ENCODE assay signal across 34 cellular contexts in the genomic region with DNA sequence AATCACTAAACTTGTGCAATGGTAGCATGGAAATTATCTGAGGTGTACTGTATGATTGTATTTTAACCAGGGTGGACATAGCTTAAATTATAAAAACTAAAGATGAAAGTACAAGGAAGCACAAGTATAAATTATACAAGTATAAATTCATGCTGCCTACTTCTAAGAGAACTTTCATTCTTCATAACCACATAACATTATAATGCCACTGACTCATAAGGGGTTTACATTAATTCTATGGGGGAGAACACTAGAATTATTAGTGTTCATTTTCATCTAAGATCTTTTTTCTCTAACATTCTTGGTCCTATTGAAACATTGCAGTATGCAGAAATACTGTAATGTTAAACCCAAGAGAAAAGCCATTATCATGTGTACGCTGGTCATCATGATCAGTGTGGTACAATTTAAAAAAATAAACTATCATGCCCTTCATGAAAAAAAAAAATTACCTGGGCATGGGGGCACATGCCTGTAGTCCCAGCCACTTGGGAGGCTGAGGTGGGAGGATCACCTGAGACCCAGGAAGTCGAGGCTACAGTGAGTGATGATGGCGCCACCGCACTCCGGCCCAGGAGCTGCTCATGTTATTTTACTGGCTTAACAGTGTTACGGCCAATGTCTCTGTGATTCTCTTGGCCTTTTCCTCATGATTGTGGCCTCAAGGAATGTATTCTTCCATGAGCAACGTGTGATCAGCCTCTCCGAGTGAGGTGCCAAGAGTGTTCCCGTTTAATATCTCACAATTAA.
"Had no signal": no experiment of that assay in that cellular context is flagged by ENCODE, and none has a peak within 500 bp of the region (broad histone marks: within the 10 kb centered on the region; RNA-seq: fewer than 3 reads in every experiment).

No MANE protein-coding gene starts in this region.

- DNase-seq: activated B cell treated with CpG ODN at 0.5 μM for 24 hours; activated CD4-positive, alpha-beta T cell treated with anti-CD3 and anti-CD28 coated beads for 4 hours; activated CD4-positive, alpha-beta T cell treated with anti-CD3 and anti-CD28 coated beads, Interleukin-2, amount 50 U/mL, for 4 hours; activated CD4-positive, CD25-positive, alpha-beta regulatory T cell treated with anti-CD3 and anti-CD28 coated beads, Interleukin-2, amount 50 U/mL, for 72 hours; activated CD8-positive, alpha-beta T cell treated with anti-CD3 and anti-CD28 coated beads for 36 hours; activated effector memory CD4-positive, alpha-beta T cell treated with anti-CD3 and anti-CD28 coated beads, Interleukin-2, amount 50 U/mL, for 16 hours; activated naive CD4-positive, alpha-beta T cell; activated naive CD4-positive, alpha-beta T cell treated with anti-CD3 and anti-CD28 coated beads, Interleukin-2, amount 50 U/mL, for 16 hours; activated naive CD8-positive, alpha-beta T cell treated with anti-CD3 and anti-CD28 coated beads for 36 hours; activated T-cell treated with anti-CD3 and anti-CD28 coated beads, Interleukin-2, amount 50 U/mL, for 1 hour; activated T-cell treated with anti-CD3 and anti-CD28 coated beads, Interleukin-2, amount 50 U/mL, for 72 hours; amygdala; brain microvascular endothelial cell; central memory CD4-positive, alpha-beta T cell; MM.1S; MV-4-11; NCI-H1092; NCI-H1436 treated with DMSO at 0.1 percent for 48 hours; NCI-H1694 treated with DMSO at 0.1 percent for 48 hours; NCI-H2029; NCI-H345; NCI-H526; NCI-H748 treated with DMSO at 0.1 percent for 48 hours; NK-92 treated with Interleukin-12 subunit alpha and Interleukin-12 subunit beta, amount 100 ng/mL, for 24 hours; PC-3; Peyer's patch; RPMI8226; SHP77 treated with DMSO at 0.1 percent for 48 hours; SK-N-SH had no signal

- H3K36me3 ChIP-seq: ascending aorta, brain microvascular endothelial cell, Peyer's patch, SJSA1 had no signal

- H3K36me3 Mint-ChIP-seq: activated naive CD8-positive, alpha-beta T cell treated with anti-CD3 and anti-CD28 coated beads for 36 hours had no signal

- H3K4me1 Mint-ChIP-seq: activated B cell treated with CpG ODN at 0.5 μM for 24 hours; activated naive CD8-positive, alpha-beta T cell treated with anti-CD3 and anti-CD28 coated beads for 36 hours; activated T-helper 17 cell treated with anti-CD3 and anti-CD28 coated beads, Interleukin-2, amount 50 U/mL, for 72 hours had no signal

- H3K9me3 Mint-ChIP-seq: activated B cell treated with CpG ODN at 0.5 μM for 24 hours; activated CD8-positive, alpha-beta T cell treated with anti-CD3 and anti-CD28 coated beads for 36 hours; activated naive CD8-positive, alpha-beta T cell treated with anti-CD3 and anti-CD28 coated beads for 36 hours; activated T-cell treated with anti-CD3 and anti-CD28 coated beads, Interleukin-2, amount 50 U/mL, for 72 hours; activated T-helper 17 cell treated with anti-CD3 and anti-CD28 coated beads, Interleukin-2, amount 50 U/mL, for 72 hours; T-helper 1 cell treated with Interleukin-12 subunit alpha and Interleukin-12 subunit beta and Interleukin-4 antibody, amounts not matched to agents 30 μg/mL and 1 μg/mL, for 36 hours; T-helper 2 cell treated with Interferon-gamma antibody and Interleukin-4, amounts not matched to agents 5 μg/mL and 100 μg/mL, for 36 hours had no signal

- H3K9me2 ChIP-seq: SK-N-SH had no signal

- H3K9me3 ChIP-seq: ascending aorta, Peyer's patch, SJSA1, SK-N-SH had no signal

- H3K4me3 ChIP-seq: ascending aorta, Peyer's patch, SJSA1 had no signal

- H3K4me3 Mint-ChIP-seq: activated B cell treated with CpG ODN at 0.5 μM for 24 hours; activated CD8-positive, alpha-beta T cell treated with anti-CD3 and anti-CD28 coated beads for 36 hours; activated naive CD8-positive, alpha-beta T cell treated with anti-CD3 and anti-CD28 coated beads for 36 hours; activated T-cell treated with anti-CD3 and anti-CD28 coated beads, Interleukin-2, amount 50 U/mL, for 72 hours; activated T-helper 17 cell treated with anti-CD3 and anti-CD28 coated beads, Interleukin-2, amount 50 U/mL, for 72 hours; T-helper 1 cell treated with Interleukin-12 subunit alpha and Interleukin-12 subunit beta and Interleukin-4 antibody, amounts not matched to agents 30 μg/mL and 1 μg/mL, for 36 hours; T-helper 2 cell treated with Interferon-gamma antibody and Interleukin-4, amounts not matched to agents 5 μg/mL and 100 μg/mL, for 36 hours had no signal

- H3K27me3 Mint-ChIP-seq: activated CD8-positive, alpha-beta T cell treated with anti-CD3 and anti-CD28 coated beads for 36 hours had no signal

- ATAC-seq: activated CD8-positive, alpha-beta T cell treated with anti-CD3 and anti-CD28 coated beads for 36 hours; activated T-cell treated with anti-CD3 and anti-CD28 coated beads, Interleukin-2, amount 50 U/mL, for 72 hours; activated T-helper 17 cell treated with anti-CD3 and anti-CD28 coated beads, Interleukin-2, amount 50 U/mL, for 72 hours; PC-3 had no signal

- H3K4me2 ChIP-seq: SK-N-SH had no signal

- H3K27me3 ChIP-seq: ascending aorta, brain microvascular endothelial cell, Peyer's patch, SJSA1 had no signal

- H3K27ac ChIP-seq: ascending aorta, brain microvascular endothelial cell, Peyer's patch, SJSA1 had no signal

- H3K9ac ChIP-seq: SK-N-SH had no signal

- H3K27ac Mint-ChIP-seq: activated B cell treated with CpG ODN at 0.5 μM for 24 hours; activated CD8-positive, alpha-beta T cell treated with anti-CD3 and anti-CD28 coated beads for 36 hours; activated naive CD8-positive, alpha-beta T cell treated with anti-CD3 and anti-CD28 coated beads for 36 hours; activated T-cell treated with anti-CD3 and anti-CD28 coated beads, Interleukin-2, amount 50 U/mL, for 72 hours; activated T-helper 17 cell treated with anti-CD3 and anti-CD28 coated beads, Interleukin-2, amount 50 U/mL, for 72 hours; T-helper 1 cell treated with Interleukin-12 subunit alpha and Interleukin-12 subunit beta and Interleukin-4 antibody, amounts not matched to agents 30 μg/mL and 1 μg/mL, for 36 hours; T-helper 2 cell treated with Interferon-gamma antibody and Interleukin-4, amounts not matched to agents 5 μg/mL and 100 μg/mL, for 36 hours had no signal

- H3K4me1 ChIP-seq: ascending aorta had no signal
